In genomic region chr17:38605852-38606645, GRCh38 we compare ENCODE assay signal across 8 cellular contexts.
A peak's percentile ranks its signal among the peaks of the same experiment; 100 is the strongest.
DNase-seq lines count a peak whose midpoint lies in the region; ATAC-seq lines count a peak whose summit lies in the region.

SRCIN1 (minus strand) TSS chr17:38605952; CDS start chr17:38605705, 247 bp downstream.

- peaks cover 60% of the 10 kb centered on the region for H3K27me3 ChIP-seq in BLaER1

- ATAC-seq in HG03045 (IDR thresholded peaks at IDR 0.05; ENCODE audit: unreplicated experiment) = peak; percentile 24
- ATAC-seq in GM21390 (IDR thresholded peaks at IDR 0.05; ENCODE audit: unreplicated experiment) = no peak

- H3K4me2 ChIP-seq in BLaER1 = peak within 1 kb of the TSS; percentile 87

- peak within 1 kb of the TSS; percentile 70 for H3K4me3 ChIP-seq in BLaER1

- DNase-seq in OCI-M1 (lab: John Stamatoyannopoulos, UW) (peak; percentile 58), activated gamma-delta T cell treated with Interleukin-2 at 50 U/mL for 16 hours (peak; percentile 27), glomerular visceral epithelial cell (ENCODE audit: extremely low spot score) (peak; percentile 60), pons (ENCODE audit: low spot score) (peak; percentile 45), AML-193 (lab: John Stamatoyannopoulos, UW) (no peak)

- no peaks in the 10 kb centered on the region for H3K36me3 ChIP-seq in BLaER1

- H3K27ac ChIP-seq in BLaER1 = peak within 1 kb of the TSS; percentile 46; the same call in 1 of the 2 replicates

- peak within 1 kb of the TSS; percentile 69; the same call in 1 of the 2 replicates for H3K9ac ChIP-seq in BLaER1

- no peaks in the 10 kb centered on the region for H3K9me3 ChIP-seq in BLaER1

- H3K4me1 ChIP-seq in BLaER1 = peaks cover 39% of the 10 kb centered on the region

- H4K20me1 ChIP-seq in BLaER1 = peaks cover 16% of the 10 kb centered on the region

Comparison
In these comparisons a context has a peak if more than half of its experiments do, and no peak if none do; other contexts are left out.
1. DNase-seq: peak in OCI-M1 (single experiment), activated gamma-delta T cell treated with Interleukin-2 at 50 U/mL for 16 hours (single experiment), glomerular visceral epithelial cell (single experiment) and pons (single experiment); none in AML-193 (0 of 2).